In genomic region chr5:122295138-122295537, GRCh38 we compare ENCODE assay signal across 9 cellular contexts. TPM values are rescaled to one million over a fixed set of nuclear protein-coding genes. Genes with fewer than 3 reads are reported as not detected.
DNase-seq lines count a peak whose midpoint lies in the region; ATAC-seq and TF ChIP-seq lines count a peak whose summit lies in the region.
"Had no signal": no experiment of that assay in that cellular context is flagged by ENCODE, and none has a peak within 500 bp of the region (broad histone marks: within the 10 kb centered on the region; RNA-seq: fewer than 3 reads in every experiment).

No MANE protein-coding gene starts in this region.

- H3K27me3 Mint-ChIP-seq in endodermal cell (ENCODE audit: insufficient read depth): no peaks in the 10 kb centered on the region

- no peak overlapping the region for H3K4me3 Mint-ChIP-seq in endodermal cell

- TF ChIP-seq CTCF in left ventricle myocardium inferior (IDR thresholded peaks at IDR 0.05; ENCODE audit: borderline replicate concordance) (peak; percentile 45), endodermal cell (conservative IDR thresholded peaks at IDR 0.05) (peak; percentile 76)

- H3K9me3 ChIP-seq in left ventricle myocardium inferior (replicated peaks) (peaks cover 3% of the 10 kb centered on the region), endodermal cell (ENCODE audit: control insufficient read depth, low read length) (peaks cover 9% of the 10 kb centered on the region)

- peaks cover 6% of the 10 kb centered on the region for H3K4me1 Mint-ChIP-seq in endodermal cell

- H3K27me3 ChIP-seq in left ventricle myocardium inferior (ENCODE audit: low read depth) (peaks cover 22% of the 10 kb centered on the region), endodermal cell (ENCODE audit: control insufficient read depth, insufficient read depth, low read length, poor library complexity, severe bottlenecking) (no peaks in the 10 kb centered on the region)

- H3K36me3 Mint-ChIP-seq in endodermal cell (ENCODE audit: low read depth): no peaks in the 10 kb centered on the region

- H3K27ac ChIP-seq in left ventricle myocardium inferior (replicated peaks) (no peak overlapping the region), endodermal cell (ENCODE audit: low read depth, low read length) (no peak overlapping the region)
- H3K27ac ChIP-seq: HL-60 had no signal

- no peak overlapping the region for H3K27ac Mint-ChIP-seq in endodermal cell

- H3K9ac ChIP-seq in endodermal cell (ENCODE audit: extremely low read depth, low read length, poor library complexity, severe bottlenecking): no peak overlapping the region

- H3K4me1 ChIP-seq in left ventricle myocardium inferior: no peaks in the 10 kb centered on the region
- H3K4me1 ChIP-seq in endodermal cell (ENCODE audit: control insufficient read depth, insufficient read depth, low read length): no peaks in the 10 kb centered on the region

- WGBS in endodermal cell (ENCODE audit: insufficient coverage in 1 of 2, insufficient read length in 1 of 2), 2 experiments: no CpG with 5 or more reads among the region's 2 CpGs

- ATAC-seq in HG03139 (IDR thresholded peaks at IDR 0.05; ENCODE audit: unreplicated experiment): no peak
- ATAC-seq in GM21737 (IDR thresholded peaks at IDR 0.05; ENCODE audit: unreplicated experiment): no peak
- ATAC-seq in GM21360 (IDR thresholded peaks at IDR 0.05; ENCODE audit: unreplicated experiment): no peak

- no peaks in the 10 kb centered on the region for H3K36me3 ChIP-seq in left ventricle myocardium inferior
- no peaks in the 10 kb centered on the region for H3K36me3 ChIP-seq in endodermal cell (ENCODE audit: control insufficient read depth, insufficient read depth, low read length)

- intact Hi-C loops in left ventricle myocardium inferior (cut with micrococcal nuclease) (no loop called here), cardiac septum (cut with DNase I) (no loop called here)

- no peak for DNase-seq in left ventricle myocardium inferior
- DNase-seq in cardiac septum (ENCODE audit: low spot score): no peak
- peak; percentile 24 to 52 for DNase-seq in Kasumi-1 (lab: John Stamatoyannopoulos, UW)
- DNase-seq in endodermal cell: peak; percentile 52
- no peak for DNase-seq in GM03348 (ENCODE audit: low spot score)

- peaks cover 4% of the 10 kb centered on the region for H3K9me3 Mint-ChIP-seq in endodermal cell

- H3K4me3 ChIP-seq in left ventricle myocardium inferior: no peak overlapping the region
- H3K4me3 ChIP-seq in endodermal cell (ENCODE audit: low read length): no peak overlapping the region

RNA-seq across cellular contexts. Expression of gene SNCAIP, which starts 16.9 kb away (rescaled TPM):
- total RNA-seq in left ventricle myocardium inferior (1.4 TPM), cardiac septum (1.3 TPM), endodermal cell (1 to 10 TPM; 1.4 to 2.1 TPM)
- 15.0 TPM for polyA plus RNA-seq in endodermal cell (2013, experiment 1 of 2)
- 18.3 TPM for polyA plus RNA-seq in endodermal cell (2013, experiment 2 of 2)

Comparison
In these comparisons a context has a peak if more than half of its experiments do, and no peak if none do; other contexts are left out.
1. DNase-seq: peak in Kasumi-1 (2 of 2) and endodermal cell (single experiment); none in left ventricle myocardium inferior (single experiment), cardiac septum (single experiment) and GM03348 (single experiment).